Comparison of ENCODE assay signal across 8 cellular contexts in genomic region chrX:48574270-48575266, GRCh38. TPM values are rescaled to one million over a fixed set of nuclear protein-coding genes. Genes with fewer than 3 reads are reported as not detected.
DNase-seq lines count a peak whose midpoint lies in the region; ATAC-seq and TF ChIP-seq lines count a peak whose summit lies in the region.

Gene RBM3 (plus strand): TSS chrX:48574484. CDS start chrX:48575181, 697 bp downstream.

- peak; percentile 23 for TF ChIP-seq CTCF in CD14-positive monocyte (IDR thresholded peaks at IDR 0.05)
- no peak for TF ChIP-seq CTCF in coronary artery (IDR thresholded peaks at IDR 0.05)

- ATAC-seq in GM19328 (IDR thresholded peaks at IDR 0.05; ENCODE audit: unreplicated experiment) (peak; percentile 72), HG03520 (IDR thresholded peaks at IDR 0.05; ENCODE audit: unreplicated experiment) (peak; percentile 70)

- intact Hi-C loops in CD14-positive monocyte (cut with micrococcal nuclease): loop anchor here (1.0 to 10.0 kb wide), 4 partner anchors 35 to 230 kb away; partner anchors contain the start of genes TBC1D25 (in 2 of the 2), FTSJ1 (in 1 of the 2), HDAC6 (in 1 of the 2) and SLC38A5 (in 1 of the 2)

- peak within 1 kb of the TSS; percentile 97 to 100 (median 100) for H3K27ac Mint-ChIP-seq in CD14-positive monocyte
- H3K27ac Mint-ChIP-seq in activated CD4-positive, alpha-beta T cell treated with anti-CD3 and anti-CD28 coated beads, Interleukin-2, amount 10 ng/mL, durations not matched to agents 7 days and 5 days: peak within 1 kb of the TSS; percentile 99

- H3K27me3 Mint-ChIP-seq in CD14-positive monocyte (ENCODE audit: low read depth in 3 of 3): peaks cover 0 to 3% (median 0%) of the 10 kb centered on the region in 3 donors
- H3K27me3 Mint-ChIP-seq in activated CD4-positive, alpha-beta T cell treated with anti-CD3 and anti-CD28 coated beads, Interleukin-2, amount 10 ng/mL, durations not matched to agents 7 days and 5 days: no peaks in the 10 kb centered on the region

- peak within 1 kb of the TSS; percentile 74 for H3K4me3 ChIP-seq in coronary artery

- H3K9me3 Mint-ChIP-seq in CD14-positive monocyte: peaks cover 0 to 15% (median 4%) of the 10 kb centered on the region in 7 donors
- H3K9me3 Mint-ChIP-seq in activated CD4-positive, alpha-beta T cell treated with anti-CD3 and anti-CD28 coated beads, Interleukin-2, amount 10 ng/mL, durations not matched to agents 7 days and 5 days: no peaks in the 10 kb centered on the region

- H3K4me1 Mint-ChIP-seq in CD14-positive monocyte: peaks cover 16% of the 10 kb centered on the region
- H3K4me1 Mint-ChIP-seq in activated CD4-positive, alpha-beta T cell treated with anti-CD3 and anti-CD28 coated beads, Interleukin-2, amount 10 ng/mL, durations not matched to agents 7 days and 5 days: peaks cover 37% of the 10 kb centered on the region

- POLR2A ChIA-PET in activated CD4-positive, alpha-beta T cell treated with anti-CD3 and anti-CD28 coated beads, Interleukin-2, amount 10 ng/mL, durations not matched to agents 7 days and 5 days (lab: Charles Lee): no interaction called here

- CTCF ChIA-PET in activated CD4-positive, alpha-beta T cell treated with anti-CD3 and anti-CD28 coated beads, Interleukin-2, amount 10 ng/mL, durations not matched to agents 7 days and 5 days (lab: Charles Lee): interaction anchor here (0.7 to 1.5 kb wide), 2 partner anchors 9 to 35 kb away, joined by 3 read pairs; no protein-coding TSS in a partner anchor

- peak; percentile 95 for DNase-seq in CD14-positive monocyte (ENCODE audit: low spot score)
- DNase-seq in NCI-H69 (lab: John Stamatoyannopoulos, UW): peak; percentile 95
- DNase-seq in activated CD4-positive, alpha-beta T cell treated with anti-CD3 and anti-CD28 coated beads, Interleukin-2, amount 10 ng/mL, durations not matched to agents 7 days and 5 days: peak; percentile 95
- peak; percentile 94 for DNase-seq in coronary artery (ENCODE audit: low spot score)
- peak; percentile 97 for DNase-seq in left kidney (ENCODE audit: low read depth, low spot score)
- DNase-seq in stimulated activated CD4-positive, alpha-beta T cell treated with anti-CD3 and anti-CD28 coated beads, Interleukin-1b, Interleukin-23, amount 100 ng/mL, for 48 hours: peak; percentile 94

- peak within 1 kb of the TSS; percentile 92 to 96 for H3K4me3 Mint-ChIP-seq in CD14-positive monocyte
- peak within 1 kb of the TSS; percentile 98 for H3K4me3 Mint-ChIP-seq in activated CD4-positive, alpha-beta T cell treated with anti-CD3 and anti-CD28 coated beads, Interleukin-2, amount 10 ng/mL, durations not matched to agents 7 days and 5 days

- H3K27ac ChIP-seq in coronary artery: peak within 1 kb of the TSS; percentile 93 to 96

- H3K36me3 Mint-ChIP-seq in CD14-positive monocyte: peaks cover 38 to 40% of the 10 kb centered on the region in 2 donors
- H3K36me3 Mint-ChIP-seq in activated CD4-positive, alpha-beta T cell treated with anti-CD3 and anti-CD28 coated beads, Interleukin-2, amount 10 ng/mL, durations not matched to agents 7 days and 5 days (ENCODE audit: low read depth): peaks cover 44% of the 10 kb centered on the region

RNA-seq across cellular contexts. Expression of gene RBM3, which starts in this region (rescaled TPM):
- 100 to 1,000 TPM; 187 to 203 TPM for polyA plus RNA-seq in CD14-positive monocyte
- 100 to 1,000 TPM; 270 to 289 TPM for total RNA-seq in activated CD4-positive, alpha-beta T cell treated with anti-CD3 and anti-CD28 coated beads, Interleukin-2, amount 10 ng/mL, durations not matched to agents 7 days and 5 days

Comparison
In these comparisons a context has a peak if more than half of its experiments do, and no peak if none do; other contexts are left out.
1. Peak in every context shown above with its lines: DNase-seq, ATAC-seq, H3K4me3 ChIP-seq and H3K27ac ChIP-seq.